ENCODE assay signal across 12 cellular contexts in the genomic region with DNA sequence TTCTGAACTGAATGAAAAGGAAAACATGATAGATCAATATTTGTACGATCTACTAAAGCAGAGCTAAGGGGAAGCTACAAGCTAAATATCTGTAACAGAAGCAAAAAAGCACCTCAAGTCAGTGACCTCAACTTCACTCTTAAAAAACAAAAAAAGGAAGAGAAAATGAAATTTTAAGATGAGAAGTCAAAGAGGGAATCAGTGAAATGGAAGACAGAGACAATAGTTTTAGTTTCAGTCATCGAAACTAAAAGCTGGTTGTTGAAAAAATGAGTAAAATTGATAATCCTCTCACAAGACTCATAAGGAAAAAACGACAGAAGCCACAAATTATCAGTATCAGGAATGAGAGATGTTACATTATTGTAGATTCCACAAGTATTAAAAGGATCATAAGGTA. TPM values are rescaled to one million over a fixed set of nuclear protein-coding genes. Genes with fewer than 3 reads are reported as not detected.
DNase-seq lines count a peak whose midpoint lies in the region; ATAC-seq and TF ChIP-seq lines count a peak whose summit lies in the region.
"Had no signal": no experiment of that assay in that cellular context is flagged by ENCODE, and none has a peak within 500 bp of the region (broad histone marks: within the 10 kb centered on the region; RNA-seq: fewer than 3 reads in every experiment).

No MANE protein-coding gene starts in this region.

- peaks cover 15% of the 10 kb centered on the region for H3K4me1 Mint-ChIP-seq in activated CD8-positive, alpha-beta T cell treated with anti-CD3 and anti-CD28 coated beads for 36 hours (ENCODE audit: low read depth)
- H3K4me1 Mint-ChIP-seq in activated CD8-positive, alpha-beta T cell treated with anti-CD3 and anti-CD28 coated beads, Interleukin-2, amount 10 ng/mL, durations not matched to agents 7 days and 5 days (ENCODE audit: low read depth): peaks cover 6% of the 10 kb centered on the region
- no peaks in the 10 kb centered on the region for H3K4me1 Mint-ChIP-seq in WTC11

- no peak overlapping the region for H2AFZ ChIP-seq in osteoblast (ENCODE audit: low read length)

- H3K27ac Mint-ChIP-seq in activated CD8-positive, alpha-beta T cell treated with anti-CD3 and anti-CD28 coated beads for 36 hours: no peak overlapping the region
- no peak overlapping the region for H3K27ac Mint-ChIP-seq in activated CD8-positive, alpha-beta T cell treated with anti-CD3 and anti-CD28 coated beads, Interleukin-2, amount 10 ng/mL, durations not matched to agents 7 days and 5 days
- H3K27ac Mint-ChIP-seq in WTC11: no peak overlapping the region

- H3K79me2 ChIP-seq in osteoblast (ENCODE audit: insufficient read depth, low read length): no peaks in the 10 kb centered on the region

- H3K4me2 ChIP-seq in osteoblast (ENCODE audit: insufficient read depth, low read length): no peak overlapping the region

- POLR2A ChIA-PET in activated CD8-positive, alpha-beta T cell treated with anti-CD3 and anti-CD28 coated beads for 36 hours (lab: Charles Lee): no interaction called here
- POLR2A ChIA-PET in activated CD8-positive, alpha-beta T cell treated with anti-CD3 and anti-CD28 coated beads, Interleukin-2, amount 10 ng/mL, durations not matched to agents 7 days and 5 days (lab: Charles Lee): interaction anchor here (0.6 kb wide), 1 partner anchor 225 kb away, joined by 3 read pairs; no protein-coding TSS in a partner anchor
- POLR2A ChIA-PET in WTC11 (lab: Charles Lee): no interaction called here

- H3K27ac ChIP-seq in osteoblast (ENCODE audit: low read depth, low read length) (no peak overlapping the region), lower lobe of right lung (no peak overlapping the region)
- H3K27ac ChIP-seq: ovary, thyroid gland had no signal

- H3K36me3 Mint-ChIP-seq in activated CD8-positive, alpha-beta T cell treated with anti-CD3 and anti-CD28 coated beads for 36 hours (ENCODE audit: low read depth): no peaks in the 10 kb centered on the region
- peaks cover 4% of the 10 kb centered on the region for H3K36me3 Mint-ChIP-seq in activated CD8-positive, alpha-beta T cell treated with anti-CD3 and anti-CD28 coated beads, Interleukin-2, amount 10 ng/mL, durations not matched to agents 7 days and 5 days (ENCODE audit: low read depth)
- no peaks in the 10 kb centered on the region for H3K36me3 Mint-ChIP-seq in WTC11

- H3K9me3 ChIP-seq in osteoblast (ENCODE audit: low read depth, low read length): no peaks in the 10 kb centered on the region
- no peaks in the 10 kb centered on the region for H3K9me3 ChIP-seq in lower lobe of right lung
- H3K9me3 ChIP-seq: MG63, ovary, thyroid gland had no signal

- no peaks in the 10 kb centered on the region for H3K9me3 Mint-ChIP-seq in activated CD8-positive, alpha-beta T cell treated with anti-CD3 and anti-CD28 coated beads for 36 hours
- H3K9me3 Mint-ChIP-seq in activated CD8-positive, alpha-beta T cell treated with anti-CD3 and anti-CD28 coated beads, Interleukin-2, amount 10 ng/mL, durations not matched to agents 7 days and 5 days (ENCODE audit: insufficient read depth): peaks cover 9% of the 10 kb centered on the region
- H3K9me3 Mint-ChIP-seq in WTC11: 0 out of 2 replicates have a peak, but pooled peaks cover 7% of the 10 kb centered on the region

- H3K27me3 ChIP-seq in osteoblast (ENCODE audit: insufficient read depth, low read length): no peaks in the 10 kb centered on the region
- no peaks in the 10 kb centered on the region for H3K27me3 ChIP-seq in lower lobe of right lung (ENCODE audit: low read depth)
- H3K27me3 ChIP-seq: ovary, thyroid gland had no signal

- no peak for DNase-seq in activated CD8-positive, alpha-beta T cell treated with anti-CD3 and anti-CD28 coated beads for 36 hours
- DNase-seq in activated CD8-positive, alpha-beta T cell treated with anti-CD3 and anti-CD28 coated beads, Interleukin-2, amount 10 ng/mL, durations not matched to agents 7 days and 5 days: no peak
- DNase-seq in osteoblast (ENCODE audit: insufficient read length, low spot score, missing footprints): peak; percentile 42
- no peak for DNase-seq in NCI-H748 (lab: John Stamatoyannopoulos, UW; ENCODE audit: unreplicated experiment)
- no peak for DNase-seq in WTC11 (ENCODE audit: low spot score)
- DNase-seq in lower lobe of right lung: no peak
- DNase-seq: activated gamma-delta T cell, MG63, ovary, thyroid gland had no signal

- H3K36me3 ChIP-seq in osteoblast (ENCODE audit: insufficient read depth, low read length) (no peaks in the 10 kb centered on the region), lower lobe of right lung (no peaks in the 10 kb centered on the region)
- H3K36me3 ChIP-seq: MG63, ovary, thyroid gland had no signal

- TF ChIP-seq CTCF in activated CD8-positive, alpha-beta T cell treated with anti-CD3 and anti-CD28 coated beads for 36 hours (IDR thresholded peaks at IDR 0.05): no peak
- TF ChIP-seq CTCF in osteoblast (IDR thresholded peaks at IDR 0.05; ENCODE audit: extremely low read depth, low read depth, low read length) (no peak), WTC11 (IDR thresholded peaks at IDR 0.05) (no peak), lower lobe of right lung (IDR thresholded peaks at IDR 0.05) (no peak)

- H4K20me1 ChIP-seq in osteoblast (ENCODE audit: insufficient read depth, low read length): no peaks in the 10 kb centered on the region

- CTCF ChIA-PET in activated CD8-positive, alpha-beta T cell treated with anti-CD3 and anti-CD28 coated beads for 36 hours (lab: Charles Lee): interaction anchor here (0.6 to 3.2 kb wide), 4 partner anchors 11 to 357 kb away, joined by 3 to 40 read pairs (median 11); a partner anchor contains a TSS
- CTCF ChIA-PET in activated CD8-positive, alpha-beta T cell treated with anti-CD3 and anti-CD28 coated beads, Interleukin-2, amount 10 ng/mL, durations not matched to agents 7 days and 5 days (lab: Charles Lee): interaction anchor here (1.4 to 3.1 kb wide), 3 partner anchors 10 to 110 kb away, joined by 3 to 27 read pairs (median 9); a partner anchor contains a TSS
- CTCF ChIA-PET in WTC11 (lab: Charles Lee): interaction anchor here (0.8 to 2.0 kb wide), 2 partner anchors 12 to 107 kb away, joined by 3 to 6 read pairs; a partner anchor contains a TSS

- intact Hi-C loops in activated CD8-positive, alpha-beta T cell treated with anti-CD3 and anti-CD28 coated beads for 36 hours (cut with micrococcal nuclease): no loop called here
- intact Hi-C loops in lower lobe of right lung (cut with DNase I): no loop called here

- H3K4me1 ChIP-seq in osteoblast (ENCODE audit: insufficient read depth, low read length): no peaks in the 10 kb centered on the region
- H3K4me1 ChIP-seq in lower lobe of right lung: no peaks in the 10 kb centered on the region
- H3K4me1 ChIP-seq: thyroid gland had no signal

- H3K27me3 Mint-ChIP-seq in activated CD8-positive, alpha-beta T cell treated with anti-CD3 and anti-CD28 coated beads for 36 hours: peaks cover 15% of the 10 kb centered on the region
- peaks cover 16% of the 10 kb centered on the region for H3K27me3 Mint-ChIP-seq in activated CD8-positive, alpha-beta T cell treated with anti-CD3 and anti-CD28 coated beads, Interleukin-2, amount 10 ng/mL, durations not matched to agents 7 days and 5 days (ENCODE audit: low read depth)
- H3K27me3 Mint-ChIP-seq in WTC11 (ENCODE audit: low read depth): no peaks in the 10 kb centered on the region; the same call in 1 of the 2 replicates

- no peak overlapping the region for H3K4me3 Mint-ChIP-seq in activated CD8-positive, alpha-beta T cell treated with anti-CD3 and anti-CD28 coated beads for 36 hours
- no peak overlapping the region for H3K4me3 Mint-ChIP-seq in activated CD8-positive, alpha-beta T cell treated with anti-CD3 and anti-CD28 coated beads, Interleukin-2, amount 10 ng/mL, durations not matched to agents 7 days and 5 days
- no peak overlapping the region for H3K4me3 Mint-ChIP-seq in WTC11

- no peak overlapping the region for H3K4me3 ChIP-seq in osteoblast (ENCODE audit: insufficient read depth, low read length)
- no peak overlapping the region for H3K4me3 ChIP-seq in lower lobe of right lung
- H3K4me3 ChIP-seq: MG63, ovary, thyroid gland had no signal

- ATAC-seq in activated CD8-positive, alpha-beta T cell treated with anti-CD3 and anti-CD28 coated beads for 36 hours: peak; percentile 27
- ATAC-seq in activated CD8-positive, alpha-beta T cell treated with anti-CD3 and anti-CD28 coated beads, Interleukin-2, amount 10 ng/mL, durations not matched to agents 7 days and 5 days: no peak
- peak; percentile 96 for ATAC-seq in GM21528 (IDR thresholded peaks at IDR 0.05; ENCODE audit: low FRiP score, unreplicated experiment)
- peak; percentile 93 for ATAC-seq in HG03103 (IDR thresholded peaks at IDR 0.05; ENCODE audit: low read depth, unreplicated experiment)
- ATAC-seq in WTC11: no peak
- ATAC-seq in lower lobe of right lung: no peak

TF ChIP-seq in WTC11, 78 proteins besides CTCF, POLR2A, EP300 and RAD21:
- TF ChIP-seq, protein P1, sequence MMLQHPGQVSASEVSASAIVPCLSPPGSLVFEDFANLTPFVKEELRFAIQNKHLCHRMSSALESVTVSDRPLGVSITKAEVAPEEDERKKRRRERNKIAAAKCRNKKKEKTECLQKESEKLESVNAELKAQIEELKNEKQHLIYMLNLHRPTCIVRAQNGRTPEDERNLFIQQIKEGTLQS (CRISPR knock-in tag; conservative IDR thresholded peaks at IDR 0.05): no peak
- no peak for TF ChIP-seq NFE2L1 (CRISPR knock-in tag; IDR thresholded peaks at IDR 0.05)
- no peak for TF ChIP-seq MYBL2 (CRISPR knock-in tag; IDR thresholded peaks at IDR 0.05)
- TF ChIP-seq, protein P2, sequence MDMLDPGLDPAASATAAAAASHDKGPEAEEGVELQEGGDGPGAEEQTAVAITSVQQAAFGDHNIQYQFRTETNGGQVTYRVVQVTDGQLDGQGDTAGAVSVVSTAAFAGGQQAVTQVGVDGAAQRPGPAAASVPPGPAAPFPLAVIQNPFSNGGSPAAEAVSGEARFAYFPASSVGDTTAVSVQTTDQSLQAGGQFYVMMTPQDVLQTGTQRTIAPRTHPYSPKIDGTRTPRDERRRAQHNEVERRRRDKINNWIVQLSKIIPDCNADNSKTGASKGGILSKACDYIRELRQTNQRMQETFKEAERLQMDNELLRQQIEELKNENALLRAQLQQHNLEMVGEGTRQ (CRISPR knock-in tag; IDR thresholded peaks at IDR 0.05): no peak
- no peak for TF ChIP-seq ZBTB21 (CRISPR knock-in tag; IDR thresholded peaks at IDR 0.05; ENCODE audit: borderline replicate concordance)

RNA-seq across cellular contexts. Expression of a gene that starts 11.9 kb away (rescaled TPM):
- total RNA-seq in activated CD8-positive, alpha-beta T cell treated with anti-CD3 and anti-CD28 coated beads for 36 hours: 1 to 10 TPM; 9.0 to 9.3 TPM
- total RNA-seq in activated CD8-positive, alpha-beta T cell treated with anti-CD3 and anti-CD28 coated beads, Interleukin-2, amount 10 ng/mL, durations not matched to agents 7 days and 5 days: 1 to 10 TPM; 5.2 to 5.4 TPM
- total RNA-seq in osteoblast (12.3 and 13.8 TPM in 2 replicates), WTC11 (2021) (12.5 to 15.3 TPM (median 13.1 TPM) in 3 replicates), lower lobe of right lung (11.6 TPM)

Comparison
In these comparisons a context has a peak if more than half of its experiments do, and no peak if none do; other contexts are left out.
1. ATAC-seq: peak in activated CD8-positive, alpha-beta T cell treated with anti-CD3 and anti-CD28 coated beads for 36 hours (single experiment), GM21528 (single experiment) and HG03103 (single experiment); none in activated CD8-positive, alpha-beta T cell treated with anti-CD3 and anti-CD28 coated beads, Interleukin-2, amount 10 ng/mL, durations not matched to agents 7 days and 5 days (single experiment), WTC11 (single experiment) and lower lobe of right lung (0 of 2).